ENCODE assay signal across 18 cellular contexts in the genomic region with DNA sequence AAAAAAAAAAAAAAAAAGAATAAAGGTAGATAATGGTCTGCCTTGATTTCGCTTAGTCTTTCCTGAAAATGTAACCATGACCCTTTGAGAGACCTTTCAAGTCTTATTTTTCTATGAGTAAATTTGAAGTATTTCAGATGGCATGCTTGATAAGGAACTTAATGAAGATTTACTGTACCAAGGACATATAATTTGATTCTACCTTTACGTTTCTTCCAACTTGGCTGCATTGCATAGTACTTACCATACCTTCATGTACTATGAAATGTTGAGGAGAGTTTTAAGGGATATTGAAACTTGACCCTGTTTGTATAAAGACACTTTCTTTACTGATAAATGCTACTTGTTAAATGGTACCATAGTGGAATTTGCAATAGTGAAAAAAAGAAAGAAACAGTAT. TPM values are rescaled to one million over a fixed set of nuclear protein-coding genes. Genes with fewer than 3 reads are reported as not detected.
A peak's percentile ranks its signal among the peaks of the same experiment; 100 is the strongest.
DNase-seq lines count a peak whose midpoint lies in the region; ATAC-seq, FAIRE-seq and TF ChIP-seq lines count a peak whose summit lies in the region.
"Had no signal": no experiment of that assay in that cellular context is flagged by ENCODE, and none has a peak within 500 bp of the region (broad histone marks: within the 10 kb centered on the region; RNA-seq: fewer than 3 reads in every experiment).

No MANE protein-coding gene starts in this region.

- DNase-seq in SK-N-DZ (ENCODE audit: low spot score), result peak; percentile 84
- no peak for DNase-seq in glutamatergic neuron
- DNase-seq in cerebellar cortex (ENCODE audit: low spot score), result no peak
- DNase-seq in HCEC 1CT, result no peak
- DNase-seq: C1 segment of cervical spinal cord; Caco-2; CD8-positive, alpha-beta T cell; DMS 273 treated with DMSO at 0.1 percent for 48 hours; DMS79; EL; GF-D8; H9; HFFc6 had no signal

- no peak overlapping the region for H3K4me3 Mint-ChIP-seq in glutamatergic neuron (ENCODE audit: unreplicated experiment)
- H3K4me3 Mint-ChIP-seq: CD8-positive, alpha-beta T cell; GM23338; H9; HFFc6 had no signal

- H3K9me3 Mint-ChIP-seq in glutamatergic neuron (ENCODE audit: unreplicated experiment), result peaks cover 7% of the 10 kb centered on the region
- H3K9me3 Mint-ChIP-seq: CD8-positive, alpha-beta T cell; GM23338; H9; HFFc6 had no signal

- no peaks in the 10 kb centered on the region for H3K36me3 Mint-ChIP-seq in glutamatergic neuron (ENCODE audit: unreplicated experiment)

- H3K4me1 Mint-ChIP-seq in glutamatergic neuron (ENCODE audit: low read depth, unreplicated experiment), result peaks cover 19% of the 10 kb centered on the region

- no peak for TF ChIP-seq CTCF in glutamatergic neuron (IDR thresholded peaks at IDR 0.05; ENCODE audit: partially characterized antibody, unreplicated experiment)

- no peaks in the 10 kb centered on the region for H3K27me3 Mint-ChIP-seq in glutamatergic neuron (ENCODE audit: unreplicated experiment)

- FAIRE-seq in G401.6 (lab: Jason Lieb, UNC), result peak; percentile 13
- FAIRE-seq: GM12892, GM19239 had no signal

- H3K27ac Mint-ChIP-seq in glutamatergic neuron (ENCODE audit: unreplicated experiment), result peak overlapping the region; percentile 93
- H3K27ac Mint-ChIP-seq: CD8-positive, alpha-beta T cell; HFFc6 had no signal

- ATAC-seq in GM19463 (IDR thresholded peaks at IDR 0.05; ENCODE audit: unreplicated experiment), result no peak
- ATAC-seq: CD8-positive, alpha-beta T cell; GM23338 had no signal

RNA-seq across cellular contexts. Expression of gene SNX24, which starts 35.0 kb away (rescaled TPM):
- polyA plus RNA-seq in SK-N-DZ (2014; cell fraction: cytosol; rRNA removed), result 11.8 and 15.7 TPM in 2 replicates
- 8.3 and 11.0 TPM in 2 replicates for polyA plus RNA-seq in SK-N-DZ (2014; cell fraction: nucleus; rRNA removed)
- total RNA-seq in glutamatergic neuron (ENCODE audit: unreplicated experiment), result 21.8 TPM

RNA-seq across cellular contexts. Expression of gene SNX2, which starts 35.5 kb away (rescaled TPM):
- polyA plus RNA-seq in SK-N-DZ (2014; cell fraction: cytosol; rRNA removed), result 52.5 and 59.3 TPM in 2 replicates
- 13.3 and 20.9 TPM in 2 replicates for polyA plus RNA-seq in SK-N-DZ (2014; cell fraction: nucleus; rRNA removed)
- 47.0 TPM for total RNA-seq in glutamatergic neuron (ENCODE audit: unreplicated experiment)
